Comparison of ENCODE assay signal across 19 cellular contexts in the genomic region with DNA sequence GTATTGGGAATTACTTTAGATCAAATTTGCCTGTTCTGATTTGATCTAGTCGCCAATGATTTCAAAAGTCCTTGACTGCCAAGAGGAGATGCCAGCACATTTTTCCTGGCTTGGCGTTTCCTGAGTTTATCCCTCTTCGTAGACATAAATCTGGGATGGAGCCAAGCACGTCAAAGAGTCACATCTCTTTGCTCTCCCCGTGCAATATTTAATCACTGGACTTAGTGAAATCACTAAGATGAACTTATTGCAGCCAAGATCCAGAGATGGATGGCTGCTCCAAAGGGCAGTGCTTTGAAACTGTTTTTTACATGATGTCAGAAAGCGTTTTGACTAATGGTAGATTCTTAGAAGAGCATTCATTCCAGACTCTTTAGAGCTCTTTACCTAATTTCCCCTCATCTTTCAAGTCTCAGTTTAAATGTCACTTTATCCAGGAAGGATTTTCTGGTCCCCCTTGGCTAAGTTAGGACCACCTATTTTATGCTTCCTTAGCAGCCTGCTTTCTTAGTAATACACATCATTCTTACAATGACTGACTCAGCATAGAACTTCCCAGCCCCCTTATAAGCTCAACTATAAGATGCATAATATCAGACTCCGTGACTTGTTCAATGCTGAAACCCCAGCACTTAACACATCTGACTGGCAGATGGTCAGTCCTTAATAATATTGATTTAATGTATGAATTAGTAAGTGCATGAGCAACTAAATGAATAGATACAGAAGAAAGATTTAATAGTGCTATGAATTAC.
A peak's percentile ranks its signal among the peaks of the same experiment; 100 is the strongest.
DNase-seq lines count a peak whose midpoint lies in the region; ATAC-seq, FAIRE-seq and TF ChIP-seq lines count a peak whose summit lies in the region.
"Had no signal": no experiment of that assay in that cellular context is flagged by ENCODE, and none has a peak within 500 bp of the region (broad histone marks: within the 10 kb centered on the region; RNA-seq: fewer than 3 reads in every experiment).

No MANE protein-coding gene starts in this region.

- TF ChIP-seq CTCF in AG10803 (conservative IDR thresholded peaks at IDR 0.05; ENCODE audit: low read length) = no peak
- TF ChIP-seq CTCF in omental fat pad (IDR thresholded peaks at IDR 0.05) = no peak

- no peak overlapping the region for H3K4me3 Mint-ChIP-seq in activated T-cell treated with anti-CD3 and anti-CD28 coated beads, Interleukin-2, amount 50 U/mL, for 4 hours
- H3K4me3 Mint-ChIP-seq: activated CD8-positive, alpha-beta T cell treated with anti-CD3 and anti-CD28 coated beads, Interleukin-2, amount 10 ng/mL, durations not matched to agents 7 days and 5 days; activated T-helper 17 cell treated with anti-CD3 and anti-CD28 coated beads, Interleukin-2, amount 50 U/mL, for 72 hours; B cell; endodermal cell had no signal

- FAIRE-seq in HTR-8/SVneo (lab: Jason Lieb, UNC) = no peak
- FAIRE-seq: GM18507 had no signal

- H3K27me3 Mint-ChIP-seq in activated T-cell treated with anti-CD3 and anti-CD28 coated beads, Interleukin-2, amount 50 U/mL, for 4 hours (ENCODE audit: low read depth) = peaks cover 7% of the 10 kb centered on the region
- H3K27me3 Mint-ChIP-seq: B cell had no signal

- H3K36me3 Mint-ChIP-seq in activated T-cell treated with anti-CD3 and anti-CD28 coated beads, Interleukin-2, amount 50 U/mL, for 4 hours (ENCODE audit: insufficient read depth) = no peaks in the 10 kb centered on the region

- DNase-seq in AG10803 (ENCODE audit: low read depth) (peak; percentile 87), HTR-8/SVneo (ENCODE audit: insufficient read length, low spot score) (peak; percentile 49), astrocyte of the hippocampus (ENCODE audit: low read depth, low spot score) (peak; percentile 66), omental fat pad (ENCODE audit: low spot score) (no peak), H4 (ENCODE audit: low spot score) (no peak), SKM-1 (lab: John Stamatoyannopoulos, UW; ENCODE audit: unreplicated experiment) (no peak)
- DNase-seq in stimulated activated CD4-positive, alpha-beta T cell treated with anti-CD3 and anti-CD28 coated beads, Interleukin-2, amount 100 ng/mL, for 48 hours = no peak
- no peak for DNase-seq in activated T-cell treated with anti-CD3 and anti-CD28 coated beads, Interleukin-2, amount 50 U/mL, for 4 hours
- DNase-seq: activated CD8-positive, alpha-beta T cell treated with anti-CD3 and anti-CD28 coated beads, Interleukin-2, amount 10 ng/mL, durations not matched to agents 7 days and 5 days; cerebellar nuclear complex; endodermal cell; H7; left lung; NCI-H1417 treated with DMSO at 0.1 percent for 48 hours; NCI-H2171 treated with DMSO at 0.1 percent for 48 hours had no signal

- peak; percentile 87 for ATAC-seq in omental fat pad (ENCODE audit: low FRiP score)
- no peak for ATAC-seq in activated T-cell treated with anti-CD3 and anti-CD28 coated beads, Interleukin-2, amount 50 U/mL, for 4 hours
- ATAC-seq: activated CD8-positive, alpha-beta T cell treated with anti-CD3 and anti-CD28 coated beads, Interleukin-2, amount 10 ng/mL, durations not matched to agents 7 days and 5 days; activated T-helper 17 cell treated with anti-CD3 and anti-CD28 coated beads, Interleukin-2, amount 50 U/mL, for 72 hours; left lung had no signal

- no peaks in the 10 kb centered on the region for H3K4me1 Mint-ChIP-seq in activated T-cell treated with anti-CD3 and anti-CD28 coated beads, Interleukin-2, amount 50 U/mL, for 4 hours (ENCODE audit: low read depth)
- H3K4me1 Mint-ChIP-seq: activated T-helper 17 cell treated with anti-CD3 and anti-CD28 coated beads, Interleukin-2, amount 50 U/mL, for 72 hours; B cell; endodermal cell had no signal

- peaks cover 6% of the 10 kb centered on the region for H3K9me3 Mint-ChIP-seq in activated T-cell treated with anti-CD3 and anti-CD28 coated beads, Interleukin-2, amount 50 U/mL, for 4 hours
- H3K9me3 Mint-ChIP-seq: endodermal cell had no signal

- H3K4me3 ChIP-seq in AG10803 (ENCODE audit: low read length) = no peak overlapping the region
- H3K4me3 ChIP-seq: left lung, right atrium auricular region had no signal

Comparison
In these comparisons a context has a peak if more than half of its experiments do, and no peak if none do; other contexts are left out.
1. DNase-seq: peak in AG10803 (single experiment), HTR-8/SVneo (single experiment) and astrocyte of the hippocampus (single experiment); none in omental fat pad (single experiment), H4 (single experiment), stimulated activated CD4-positive, alpha-beta T cell treated with anti-CD3 and anti-CD28 coated beads, Interleukin-2, amount 100 ng/mL, for 48 hours (0 of 2), activated T-cell treated with anti-CD3 and anti-CD28 coated beads, Interleukin-2, amount 50 U/mL, for 4 hours (single experiment) and SKM-1 (single experiment).